ENCODE assay signal across 13 cellular contexts in the genomic region with DNA sequence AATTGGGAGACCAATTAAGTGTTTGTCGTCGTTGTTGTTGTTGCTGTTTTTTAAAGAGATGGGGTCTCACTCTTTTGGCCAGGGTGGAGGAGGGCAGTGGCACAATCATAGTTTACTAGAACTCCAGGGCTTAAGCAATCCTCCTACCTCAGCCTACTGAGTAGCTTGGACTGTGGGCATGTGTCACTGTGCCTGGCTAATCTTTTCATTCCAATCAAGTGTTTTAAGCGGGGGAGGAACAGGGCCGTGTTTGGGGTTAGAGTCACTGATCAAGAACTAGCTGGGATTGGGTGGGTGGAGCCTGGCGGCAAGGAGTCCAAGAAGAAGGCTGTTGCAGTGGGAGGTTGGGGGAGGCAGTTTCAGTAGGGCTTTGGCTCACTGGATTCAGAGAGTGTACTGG. TPM values are rescaled to one million over a fixed set of nuclear protein-coding genes. Genes with fewer than 3 reads are reported as not detected.
DNase-seq lines count a peak whose midpoint lies in the region; ATAC-seq and TF ChIP-seq lines count a peak whose summit lies in the region.
"Had no signal": no experiment of that assay in that cellular context is flagged by ENCODE, and none has a peak within 500 bp of the region (broad histone marks: within the 10 kb centered on the region; RNA-seq: fewer than 3 reads in every experiment).

No MANE protein-coding gene starts in this region.

- POLR2A ChIA-PET in T-cell (lab: Charles Lee), result no interaction called here

- DNase-seq in AG20443 (ENCODE audit: low spot score) (peak; percentile 83), M059J (ENCODE audit: low read depth) (peak; percentile 37), colonic mucosa (no peak), right lobe of liver (no peak), T-cell (no peak)
- no peak for DNase-seq in effector memory CD8-positive, alpha-beta T cell
- DNase-seq in activated CD4-positive, alpha-beta T cell treated with anti-CD3 and anti-CD28 coated beads for 1 hour, result no peak
- DNase-seq: activated CD4-positive, alpha-beta T cell treated with anti-CD3 and anti-CD28 coated beads, Interleukin-2, amount 50 U/mL, for 48 hours; activated naive CD4-positive, alpha-beta T cell treated with anti-CD3 and anti-CD28 coated beads for 36 hours; effector memory CD4-positive, alpha-beta T cell; stomach had no signal

- H3K27ac Mint-ChIP-seq in effector memory CD8-positive, alpha-beta T cell, result no peak overlapping the region
- no peak overlapping the region for H3K27ac Mint-ChIP-seq in T-cell
- H3K27ac Mint-ChIP-seq: activated naive CD4-positive, alpha-beta T cell treated with anti-CD3 and anti-CD28 coated beads for 36 hours had no signal

- H3K27me3 Mint-ChIP-seq in effector memory CD8-positive, alpha-beta T cell, result no peaks in the 10 kb centered on the region
- no peaks in the 10 kb centered on the region for H3K27me3 Mint-ChIP-seq in T-cell

- H3K4me1 ChIP-seq in colonic mucosa (no peaks in the 10 kb centered on the region), right lobe of liver (peaks cover 0 to 6% (median 2%) of the 10 kb centered on the region in 4 donors)

- H3K4me3 Mint-ChIP-seq in effector memory CD8-positive, alpha-beta T cell, result no peak overlapping the region
- H3K4me3 Mint-ChIP-seq in T-cell, result no peak overlapping the region
- H3K4me3 Mint-ChIP-seq: activated naive CD4-positive, alpha-beta T cell treated with anti-CD3 and anti-CD28 coated beads for 36 hours had no signal

- H3K4me1 Mint-ChIP-seq in effector memory CD8-positive, alpha-beta T cell (ENCODE audit: low read depth in 2 of 2), result peaks cover 42 to 51% of the 10 kb centered on the region in 2 donors
- H3K4me1 Mint-ChIP-seq in T-cell, result peaks cover 38 to 47% (median 39%) of the 10 kb centered on the region in 3 donors

- 66% methylated on average over 5 of the region's 5 CpGs for WGBS in right lobe of liver (ENCODE audit: insufficient coverage, low coverage, low lambda C conversion rate, missing lambda C conversion rate)

- H3K9ac ChIP-seq in colonic mucosa (ENCODE audit: low read depth in 2 of 2, low read length in 2 of 2), result peak overlapping the region in 1 of 2 donors; percentile 30

- H3K36me3 Mint-ChIP-seq in effector memory CD8-positive, alpha-beta T cell (ENCODE audit: insufficient read depth), result peaks cover 13% of the 10 kb centered on the region
- peaks cover 17% of the 10 kb centered on the region for H3K36me3 Mint-ChIP-seq in T-cell

- H3K9me3 Mint-ChIP-seq in effector memory CD8-positive, alpha-beta T cell, result peaks cover 0 to 3% of the 10 kb centered on the region in 2 donors
- peaks cover 3 to 8% (median 7%) of the 10 kb centered on the region in 3 donors for H3K9me3 Mint-ChIP-seq in T-cell

- H3K27ac ChIP-seq in colonic mucosa (peak overlapping the region; percentile 20), right lobe of liver (no peak overlapping the region)
- H3K27ac ChIP-seq: SK-N-MC, stomach had no signal

- TF ChIP-seq CTCF in colonic mucosa (IDR thresholded peaks at IDR 0.05), result no peak
- TF ChIP-seq CTCF in right lobe of liver (IDR thresholded peaks at IDR 0.05), result no peak

- TF ChIP-seq POLR2A in right lobe of liver (IDR thresholded peaks at IDR 0.05), result no peak

- ATAC-seq in right lobe of liver, result peak; percentile 24 to 81 (median 54)
- no peak for ATAC-seq in effector memory CD8-positive, alpha-beta T cell (replicated peaks)
- no peak for ATAC-seq in T-cell (replicated peaks in 1 of 4)
- ATAC-seq in GM18517 (IDR thresholded peaks at IDR 0.05; ENCODE audit: unreplicated experiment), result no peak

- no peaks in the 10 kb centered on the region for H3K36me3 ChIP-seq in colonic mucosa
- no peaks in the 10 kb centered on the region for H3K36me3 ChIP-seq in right lobe of liver
- H3K36me3 ChIP-seq: stomach had no signal

- H3K4me3 ChIP-seq in colonic mucosa (no peak overlapping the region), right lobe of liver (no peak overlapping the region)
- H3K4me3 ChIP-seq: SK-N-MC, stomach had no signal

- H3K27me3 ChIP-seq in colonic mucosa, result no peaks in the 10 kb centered on the region
- no peaks in the 10 kb centered on the region for H3K27me3 ChIP-seq in right lobe of liver
- H3K27me3 ChIP-seq: stomach had no signal

- H3K9me3 ChIP-seq in colonic mucosa (no peaks in the 10 kb centered on the region), right lobe of liver (no peaks in the 10 kb centered on the region)

- intact Hi-C loops in colonic mucosa (cut with DNase I) (no loop called here), right lobe of liver (cut with DNase I) (no loop called here)

- CTCF ChIA-PET in T-cell (lab: Charles Lee), result no interaction called here

RNA-seq across cellular contexts. Expression of gene SNX30, which starts 13.8 kb away (rescaled TPM):
- total RNA-seq in M059J (2014; rRNA removed; shearing (Covaris generic)), result 5.7 and 11.0 TPM in 2 replicates
- total RNA-seq in colonic mucosa (10 to 100 TPM; 17.1 to 30.3 TPM), right lobe of liver (1 to 10 TPM; 5.2 to 9.0 (median 7.5) TPM), T-cell (10 to 100 TPM in 3 of 5 donors, 1 to 10 TPM in 2; 8.9 to 11.7 (median 10.0) TPM)

RNA-seq across cellular contexts. Expression of gene INIP, which starts 46.4 kb away (rescaled TPM):
- total RNA-seq in M059J (2014; rRNA removed; shearing (Covaris generic)), result 43.7 and 45.4 TPM in 2 replicates
- total RNA-seq in colonic mucosa (10 to 100 TPM; 26.1 to 36.1 TPM), right lobe of liver (10 to 100 TPM in 4 of 6 experiments, 1 to 10 TPM in 2; 8.2 to 15.5 (median 11.1) TPM), T-cell (10 to 100 TPM; 13.6 to 27.4 (median 22.6) TPM)

Comparison
In these comparisons a context has a peak if more than half of its experiments do, and no peak if none do; other contexts are left out.
1. DNase-seq: peak in AG20443 (single experiment) and M059J (single experiment); none in colonic mucosa (single experiment), right lobe of liver (0 of 3), effector memory CD8-positive, alpha-beta T cell (0 of 3), activated CD4-positive, alpha-beta T cell treated with anti-CD3 and anti-CD28 coated beads for 1 hour (single experiment) and T-cell (0 of 34).
2. ATAC-seq: peak in right lobe of liver (4 of 4); none in effector memory CD8-positive, alpha-beta T cell (single experiment), T-cell (0 of 4) and GM18517 (single experiment).